Comparison of ENCODE assay signal across 18 cellular contexts in genomic region chr4:42327323-42327722, GRCh38.
A peak's percentile ranks its signal among the peaks of the same experiment; 100 is the strongest.
DNase-seq lines count a peak whose midpoint lies in the region; ATAC-seq and TF ChIP-seq lines count a peak whose summit lies in the region.
"Had no signal": no experiment of that assay in that cellular context is flagged by ENCODE, and none has a peak within 500 bp of the region (broad histone marks: within the 10 kb centered on the region; RNA-seq: fewer than 3 reads in every experiment).

No MANE protein-coding gene starts in this region.

- no peak overlapping the region for H3K4me3 ChIP-seq in GM23338
- H3K4me3 ChIP-seq in effector memory CD4-positive, alpha-beta T cell (ENCODE audit: insufficient read depth, low read depth, low read length, poor library complexity, severe bottlenecking): no peak overlapping the region
- H3K4me3 ChIP-seq: GM23248 had no signal

- H3K4me1 ChIP-seq in GM23338 (ENCODE audit: insufficient read depth): peaks cover 14% of the 10 kb centered on the region
- H3K4me1 ChIP-seq in effector memory CD4-positive, alpha-beta T cell (ENCODE audit: control insufficient read depth, insufficient read depth, low read length, poor library complexity, severe bottlenecking): no peaks in the 10 kb centered on the region
- H3K4me1 ChIP-seq: BE2C, Caco-2 had no signal

- H3K27me3 ChIP-seq in GM23338 (ENCODE audit: insufficient read depth): no peaks in the 10 kb centered on the region
- H3K27me3 ChIP-seq in effector memory CD4-positive, alpha-beta T cell (replicated peaks; ENCODE audit: control insufficient read depth, insufficient read depth, low read length, poor library complexity, severe bottlenecking): no peaks in the 10 kb centered on the region
- H3K27me3 ChIP-seq: BE2C had no signal

- peak overlapping the region; percentile 85 for H2AFZ ChIP-seq in GM23338
- H2AFZ ChIP-seq: GM23248 had no signal

- H3K9me3 Mint-ChIP-seq in GM23338 (peaks cover 3% of the 10 kb centered on the region; the same call in 1 of the 3 replicates), nephron progenitor cell (peaks cover 10% of the 10 kb centered on the region)
- H3K9me3 Mint-ChIP-seq: CD4-positive, CD25-positive, alpha-beta regulatory T cell had no signal

- H3K4me1 Mint-ChIP-seq in GM23338 (peaks cover 17% of the 10 kb centered on the region), nephron progenitor cell (peaks cover 51% of the 10 kb centered on the region)
- H3K4me1 Mint-ChIP-seq: CD4-positive, CD25-positive, alpha-beta regulatory T cell had no signal

- no peak overlapping the region for H3K4me3 Mint-ChIP-seq in GM23338
- H3K4me3 Mint-ChIP-seq in nephron progenitor cell: no peak overlapping the region
- H3K4me3 Mint-ChIP-seq: CD4-positive, CD25-positive, alpha-beta regulatory T cell had no signal

- no peak for DNase-seq in GM23338 (ENCODE audit: low spot score)
- peak; percentile 2 for DNase-seq in amniotic epithelial cell (ENCODE audit: low read depth)
- DNase-seq in left ventricle myocardium superior: peak; percentile 46
- DNase-seq in nephron progenitor cell: peak; percentile 14
- DNase-seq in RKO (ENCODE audit: low spot score): no peak
- DNase-seq in stimulated activated CD4-positive, alpha-beta T cell treated with anti-CD3 and anti-CD28 coated beads, Interleukin-1b, Interleukin-23, amount 100 ng/mL, for 48 hours: no peak
- DNase-seq in effector memory CD4-positive, alpha-beta T cell: no peak
- DNase-seq: BE2C; Caco-2; CD4-positive, CD25-positive, alpha-beta regulatory T cell; GDM1; GM23248; NCI-H1105 treated with DMSO at 0.1 percent for 48 hours; NCI-H1694; NCI-H2081 treated with DMSO at 0.1 percent for 48 hours; NCI-H446 treated with DMSO at 0.1 percent for 48 hours; SIG-M5 had no signal

- peaks cover 11% of the 10 kb centered on the region for H3K9me2 ChIP-seq in GM23338 (ENCODE audit: insufficient read depth)

- H3K27ac Mint-ChIP-seq in GM23338: no peak overlapping the region
- peak overlapping the region; percentile 95 for H3K27ac Mint-ChIP-seq in nephron progenitor cell
- H3K27ac Mint-ChIP-seq: CD4-positive, CD25-positive, alpha-beta regulatory T cell had no signal

- no peaks in the 10 kb centered on the region for H3K9me3 ChIP-seq in effector memory CD4-positive, alpha-beta T cell (ENCODE audit: control insufficient read depth, low read length)
- H3K9me3 ChIP-seq: BE2C, Caco-2 had no signal

- H4K20me1 ChIP-seq in GM23338 (replicated peaks; ENCODE audit: insufficient read depth): no peaks in the 10 kb centered on the region

- no peaks in the 10 kb centered on the region for H3K36me3 ChIP-seq in GM23338 (ENCODE audit: insufficient read depth)
- no peaks in the 10 kb centered on the region for H3K36me3 ChIP-seq in effector memory CD4-positive, alpha-beta T cell (ENCODE audit: control insufficient read depth, insufficient read depth, low read length)
- H3K36me3 ChIP-seq: BE2C had no signal

- H3K79me2 ChIP-seq in GM23338 (replicated peaks; ENCODE audit: insufficient read depth): no peaks in the 10 kb centered on the region

- peaks cover 7% of the 10 kb centered on the region; the same call in 1 of the 3 replicates for H3K36me3 Mint-ChIP-seq in GM23338 (ENCODE audit: low read depth)
- H3K36me3 Mint-ChIP-seq in nephron progenitor cell (ENCODE audit: low read depth): no peaks in the 10 kb centered on the region
- H3K36me3 Mint-ChIP-seq: CD4-positive, CD25-positive, alpha-beta regulatory T cell had no signal

- TF ChIP-seq CTCF in GM23338 (conservative IDR thresholded peaks at IDR 0.05; ENCODE audit: low read depth in 2 of 2) (no peak), nephron progenitor cell (IDR thresholded peaks at IDR 0.05) (no peak)

- no peak overlapping the region for H3K27ac ChIP-seq in GM23338 (ENCODE audit: low read depth)
- H3K27ac ChIP-seq in effector memory CD4-positive, alpha-beta T cell (ENCODE audit: insufficient read depth, low read length, poor library complexity, severe bottlenecking): no peak overlapping the region
- H3K27ac ChIP-seq: GM23248 had no signal

- H3K4me2 ChIP-seq in GM23338: no peak overlapping the region

- no peaks in the 10 kb centered on the region for H3K27me3 Mint-ChIP-seq in GM23338 (ENCODE audit: insufficient read depth, low read depth, poor library complexity)
- peaks cover 3% of the 10 kb centered on the region for H3K27me3 Mint-ChIP-seq in nephron progenitor cell (ENCODE audit: low read depth, poor library complexity)
- H3K27me3 Mint-ChIP-seq: CD4-positive, CD25-positive, alpha-beta regulatory T cell had no signal

- peak; percentile 40; the same call in 2 of the 3 replicates for ATAC-seq in GM23338
- peak; percentile 57 for ATAC-seq in left ventricle myocardium superior
- ATAC-seq: HCT116 had no signal

- H3F3A ChIP-seq in GM23338 (replicated peaks; ENCODE audit: low read depth): no peaks in the 10 kb centered on the region

- intact Hi-C loops in left ventricle myocardium superior (cut with micrococcal nuclease): no loop called here

TF ChIP-seq in GM23338, 12 proteins besides CTCF, POLR2A, EP300 and RAD21:
- TF ChIP-seq, protein P1, sequence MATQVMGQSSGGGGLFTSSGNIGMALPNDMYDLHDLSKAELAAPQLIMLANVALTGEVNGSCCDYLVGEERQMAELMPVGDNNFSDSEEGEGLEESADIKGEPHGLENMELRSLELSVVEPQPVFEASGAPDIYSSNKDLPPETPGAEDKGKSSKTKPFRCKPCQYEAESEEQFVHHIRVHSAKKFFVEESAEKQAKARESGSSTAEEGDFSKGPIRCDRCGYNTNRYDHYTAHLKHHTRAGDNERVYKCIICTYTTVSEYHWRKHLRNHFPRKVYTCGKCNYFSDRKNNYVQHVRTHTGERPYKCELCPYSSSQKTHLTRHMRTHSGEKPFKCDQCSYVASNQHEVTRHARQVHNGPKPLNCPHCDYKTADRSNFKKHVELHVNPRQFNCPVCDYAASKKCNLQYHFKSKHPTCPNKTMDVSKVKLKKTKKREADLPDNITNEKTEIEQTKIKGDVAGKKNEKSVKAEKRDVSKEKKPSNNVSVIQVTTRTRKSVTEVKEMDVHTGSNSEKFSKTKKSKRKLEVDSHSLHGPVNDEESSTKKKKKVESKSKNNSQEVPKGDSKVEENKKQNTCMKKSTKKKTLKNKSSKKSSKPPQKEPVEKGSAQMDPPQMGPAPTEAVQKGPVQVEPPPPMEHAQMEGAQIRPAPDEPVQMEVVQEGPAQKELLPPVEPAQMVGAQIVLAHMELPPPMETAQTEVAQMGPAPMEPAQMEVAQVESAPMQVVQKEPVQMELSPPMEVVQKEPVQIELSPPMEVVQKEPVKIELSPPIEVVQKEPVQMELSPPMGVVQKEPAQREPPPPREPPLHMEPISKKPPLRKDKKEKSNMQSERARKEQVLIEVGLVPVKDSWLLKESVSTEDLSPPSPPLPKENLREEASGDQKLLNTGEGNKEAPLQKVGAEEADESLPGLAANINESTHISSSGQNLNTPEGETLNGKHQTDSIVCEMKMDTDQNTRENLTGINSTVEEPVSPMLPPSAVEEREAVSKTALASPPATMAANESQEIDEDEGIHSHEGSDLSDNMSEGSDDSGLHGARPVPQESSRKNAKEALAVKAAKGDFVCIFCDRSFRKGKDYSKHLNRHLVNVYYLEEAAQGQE (IDR thresholded peaks at IDR 0.05; ENCODE audit: unreplicated experiment): no peak
- TF ChIP-seq EZH2 (IDR thresholded peaks at IDR 0.05; ENCODE audit: low read depth, unreplicated experiment): no peak

Comparison
In these comparisons a context has a peak if more than half of its experiments do, and no peak if none do; other contexts are left out.
1. DNase-seq: peak in amniotic epithelial cell (single experiment), left ventricle myocardium superior (single experiment) and nephron progenitor cell (single experiment); none in GM23338 (single experiment), RKO (single experiment), stimulated activated CD4-positive, alpha-beta T cell treated with anti-CD3 and anti-CD28 coated beads, Interleukin-1b, Interleukin-23, amount 100 ng/mL, for 48 hours (single experiment) and effector memory CD4-positive, alpha-beta T cell (0 of 3).